In the genomic region with DNA sequence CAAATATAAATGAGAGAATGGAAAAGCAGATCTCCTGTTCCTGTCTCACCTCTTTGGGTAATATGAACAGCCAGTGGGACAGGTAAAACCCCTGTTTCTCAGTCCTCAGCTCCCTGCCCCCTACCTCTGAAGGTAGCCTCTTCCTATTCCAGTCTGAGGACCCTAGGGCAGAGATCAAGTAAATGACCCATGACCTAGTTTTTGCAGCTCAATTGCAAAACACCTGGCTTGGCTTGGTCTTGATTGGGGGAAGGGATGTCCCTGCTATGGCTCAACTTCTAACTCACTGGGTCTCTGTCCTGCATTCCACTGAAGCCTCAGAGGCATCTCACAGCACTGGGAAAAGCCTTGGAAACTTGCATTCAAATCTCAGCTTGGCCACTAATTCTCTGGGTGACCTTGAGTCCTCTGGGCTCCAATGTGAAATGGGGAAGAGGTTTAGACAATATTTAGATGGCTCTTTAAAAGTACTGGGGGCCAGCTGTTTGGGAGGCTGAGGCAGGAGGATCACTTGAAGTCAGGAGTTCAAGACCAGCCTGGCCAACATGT, we compare ENCODE assay signal across 1 cellular context.
TF ChIP-seq lines count a peak whose summit lies in the region.

No MANE protein-coding gene starts in this region.

TF ChIP-seq in HepG2, 621 proteins besides CTCF, POLR2A, EP300 and RAD21 (continued from another document and continues in another):
- TF ChIP-seq ZNF24 (IDR thresholded peaks at IDR 0.05) (no peak), ZNF446 (CRISPR knock-in tag; IDR thresholded peaks at IDR 0.05) (no peak), HDAC2 (CRISPR knock-in tag; IDR thresholded peaks at IDR 0.05) (peak; percentile 77; the same call in 1 of the 2 replicates), ZNF556 (CRISPR knock-in tag; IDR thresholded peaks at IDR 0.05; ENCODE audit: borderline replicate concordance) (peak; percentile 77; the same call in 1 of the 2 replicates), SALL1 (CRISPR knock-in tag; IDR thresholded peaks at IDR 0.05) (peak; percentile 84), BCL6 (CRISPR knock-in tag; IDR thresholded peaks at IDR 0.05) (peak; percentile 85), SATB2 (CRISPR knock-in tag; IDR thresholded peaks at IDR 0.05) (no peak), ZNF577 (CRISPR knock-in tag; IDR thresholded peaks at IDR 0.05; ENCODE audit: borderline replicate concordance, low read depth) (no peak), ZNF781 (CRISPR knock-in tag; IDR thresholded peaks at IDR 0.05; ENCODE audit: borderline replicate concordance, not compliant biosample characterization) (no peak), HOXA3 (CRISPR knock-in tag; IDR thresholded peaks at IDR 0.05) (peak; percentile 73), ZBTB1 (CRISPR knock-in tag; IDR thresholded peaks at IDR 0.05; ENCODE audit: borderline replicate concordance) (no peak), MED1 (CRISPR knock-in tag; IDR thresholded peaks at IDR 0.05) (peak; percentile 89), RELA (CRISPR knock-in tag; IDR thresholded peaks at IDR 0.05) (no peak), FOXP1 (IDR thresholded peaks at IDR 0.05) (no peak), FOXP1 (CRISPR knock-in tag; IDR thresholded peaks at IDR 0.05) (0 out of 2 replicates have a peak, but pooled peaks have one; percentile 35), ZNF543 (CRISPR knock-in tag; IDR thresholded peaks at IDR 0.05) (no peak), XRCC5 (optimal IDR thresholded peaks at IDR 0.05; ENCODE audit: low read length) (no peak), REPIN1 (CRISPR knock-in tag; IDR thresholded peaks at IDR 0.05; ENCODE audit: borderline replicate concordance, low read depth) (no peak), KDM2A (CRISPR knock-in tag; IDR thresholded peaks at IDR 0.05; ENCODE audit: borderline replicate concordance, low read depth) (no peak), SMC3 (IDR thresholded peaks at IDR 0.05; ENCODE audit: low read length) (peak; percentile 20), ELF1 (CRISPR knock-in tag; IDR thresholded peaks at IDR 0.05) (peak; percentile 49), ZNF709 (CRISPR knock-in tag; IDR thresholded peaks at IDR 0.05) (no peak), HOXA5 (CRISPR knock-in tag; IDR thresholded peaks at IDR 0.05) (no peak), THAP11 (CRISPR knock-in tag; IDR thresholded peaks at IDR 0.05) (peak; percentile 64), JUNB (CRISPR knock-in tag; IDR thresholded peaks at IDR 0.05; ENCODE audit: borderline replicate concordance) (no peak), CEBPB (IDR thresholded peaks at IDR 0.05; ENCODE audit: borderline replicate concordance, low read depth, low read length) (peak; percentile 97), SMAD9 (CRISPR knock-in tag; IDR thresholded peaks at IDR 0.05) (no peak)
- TF ChIP-seq, protein P1, sequence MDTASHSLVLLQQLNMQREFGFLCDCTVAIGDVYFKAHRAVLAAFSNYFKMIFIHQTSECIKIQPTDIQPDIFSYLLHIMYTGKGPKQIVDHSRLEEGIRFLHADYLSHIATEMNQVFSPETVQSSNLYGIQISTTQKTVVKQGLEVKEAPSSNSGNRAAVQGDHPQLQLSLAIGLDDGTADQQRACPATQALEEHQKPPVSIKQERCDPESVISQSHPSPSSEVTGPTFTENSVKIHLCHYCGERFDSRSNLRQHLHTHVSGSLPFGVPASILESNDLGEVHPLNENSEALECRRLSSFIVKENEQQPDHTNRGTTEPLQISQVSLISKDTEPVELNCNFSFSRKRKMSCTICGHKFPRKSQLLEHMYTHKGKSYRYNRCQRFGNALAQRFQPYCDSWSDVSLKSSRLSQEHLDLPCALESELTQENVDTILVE (CRISPR knock-in tag; IDR thresholded peaks at IDR 0.05): no peak; the same call in 1 of the 2 replicates
- TF ChIP-seq, protein P2, sequence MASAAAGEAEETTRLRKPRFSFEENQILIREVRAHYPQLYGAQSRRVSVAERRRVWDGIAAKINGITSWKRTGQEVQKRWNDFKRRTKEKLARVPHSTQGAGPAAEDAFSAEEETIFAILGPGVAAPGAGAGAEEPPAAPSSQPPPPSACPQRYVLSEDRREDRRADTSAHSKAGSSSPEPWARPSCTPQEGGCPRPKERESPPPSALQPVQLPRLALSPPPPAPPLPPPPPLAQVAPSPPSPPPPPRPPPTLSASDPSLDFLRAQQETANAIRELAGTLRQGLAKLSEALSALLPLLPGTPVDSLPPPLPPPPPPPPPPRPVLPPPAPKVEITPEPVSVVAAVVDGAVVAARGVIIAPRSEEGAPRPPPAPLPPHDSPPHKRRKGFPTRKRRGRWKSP (CRISPR knock-in tag; IDR thresholded peaks at IDR 0.05): no peak
- TF ChIP-seq, protein P3, sequence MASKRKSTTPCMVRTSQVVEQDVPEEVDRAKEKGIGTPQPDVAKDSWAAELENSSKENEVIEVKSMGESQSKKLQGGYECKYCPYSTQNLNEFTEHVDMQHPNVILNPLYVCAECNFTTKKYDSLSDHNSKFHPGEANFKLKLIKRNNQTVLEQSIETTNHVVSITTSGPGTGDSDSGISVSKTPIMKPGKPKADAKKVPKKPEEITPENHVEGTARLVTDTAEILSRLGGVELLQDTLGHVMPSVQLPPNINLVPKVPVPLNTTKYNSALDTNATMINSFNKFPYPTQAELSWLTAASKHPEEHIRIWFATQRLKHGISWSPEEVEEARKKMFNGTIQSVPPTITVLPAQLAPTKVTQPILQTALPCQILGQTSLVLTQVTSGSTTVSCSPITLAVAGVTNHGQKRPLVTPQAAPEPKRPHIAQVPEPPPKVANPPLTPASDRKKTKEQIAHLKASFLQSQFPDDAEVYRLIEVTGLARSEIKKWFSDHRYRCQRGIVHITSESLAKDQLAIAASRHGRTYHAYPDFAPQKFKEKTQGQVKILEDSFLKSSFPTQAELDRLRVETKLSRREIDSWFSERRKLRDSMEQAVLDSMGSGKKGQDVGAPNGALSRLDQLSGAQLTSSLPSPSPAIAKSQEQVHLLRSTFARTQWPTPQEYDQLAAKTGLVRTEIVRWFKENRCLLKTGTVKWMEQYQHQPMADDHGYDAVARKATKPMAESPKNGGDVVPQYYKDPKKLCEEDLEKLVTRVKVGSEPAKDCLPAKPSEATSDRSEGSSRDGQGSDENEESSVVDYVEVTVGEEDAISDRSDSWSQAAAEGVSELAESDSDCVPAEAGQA (IDR thresholded peaks at IDR 0.05; ENCODE audit: low read depth): no peak
- TF ChIP-seq, protein P3 (CRISPR knock-in tag; IDR thresholded peaks at IDR 0.05; ENCODE audit: borderline replicate concordance): no peak
- TF ChIP-seq, protein P4, sequence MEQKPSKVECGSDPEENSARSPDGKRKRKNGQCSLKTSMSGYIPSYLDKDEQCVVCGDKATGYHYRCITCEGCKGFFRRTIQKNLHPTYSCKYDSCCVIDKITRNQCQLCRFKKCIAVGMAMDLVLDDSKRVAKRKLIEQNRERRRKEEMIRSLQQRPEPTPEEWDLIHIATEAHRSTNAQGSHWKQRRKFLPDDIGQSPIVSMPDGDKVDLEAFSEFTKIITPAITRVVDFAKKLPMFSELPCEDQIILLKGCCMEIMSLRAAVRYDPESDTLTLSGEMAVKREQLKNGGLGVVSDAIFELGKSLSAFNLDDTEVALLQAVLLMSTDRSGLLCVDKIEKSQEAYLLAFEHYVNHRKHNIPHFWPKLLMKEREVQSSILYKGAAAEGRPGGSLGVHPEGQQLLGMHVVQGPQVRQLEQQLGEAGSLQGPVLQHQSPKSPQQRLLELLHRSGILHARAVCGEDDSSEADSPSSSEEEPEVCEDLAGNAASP (CRISPR knock-in tag; IDR thresholded peaks at IDR 0.05; ENCODE audit: borderline replicate concordance): peak; percentile 55; the same call in 1 of the 2 replicates
- TF ChIP-seq, protein P5, sequence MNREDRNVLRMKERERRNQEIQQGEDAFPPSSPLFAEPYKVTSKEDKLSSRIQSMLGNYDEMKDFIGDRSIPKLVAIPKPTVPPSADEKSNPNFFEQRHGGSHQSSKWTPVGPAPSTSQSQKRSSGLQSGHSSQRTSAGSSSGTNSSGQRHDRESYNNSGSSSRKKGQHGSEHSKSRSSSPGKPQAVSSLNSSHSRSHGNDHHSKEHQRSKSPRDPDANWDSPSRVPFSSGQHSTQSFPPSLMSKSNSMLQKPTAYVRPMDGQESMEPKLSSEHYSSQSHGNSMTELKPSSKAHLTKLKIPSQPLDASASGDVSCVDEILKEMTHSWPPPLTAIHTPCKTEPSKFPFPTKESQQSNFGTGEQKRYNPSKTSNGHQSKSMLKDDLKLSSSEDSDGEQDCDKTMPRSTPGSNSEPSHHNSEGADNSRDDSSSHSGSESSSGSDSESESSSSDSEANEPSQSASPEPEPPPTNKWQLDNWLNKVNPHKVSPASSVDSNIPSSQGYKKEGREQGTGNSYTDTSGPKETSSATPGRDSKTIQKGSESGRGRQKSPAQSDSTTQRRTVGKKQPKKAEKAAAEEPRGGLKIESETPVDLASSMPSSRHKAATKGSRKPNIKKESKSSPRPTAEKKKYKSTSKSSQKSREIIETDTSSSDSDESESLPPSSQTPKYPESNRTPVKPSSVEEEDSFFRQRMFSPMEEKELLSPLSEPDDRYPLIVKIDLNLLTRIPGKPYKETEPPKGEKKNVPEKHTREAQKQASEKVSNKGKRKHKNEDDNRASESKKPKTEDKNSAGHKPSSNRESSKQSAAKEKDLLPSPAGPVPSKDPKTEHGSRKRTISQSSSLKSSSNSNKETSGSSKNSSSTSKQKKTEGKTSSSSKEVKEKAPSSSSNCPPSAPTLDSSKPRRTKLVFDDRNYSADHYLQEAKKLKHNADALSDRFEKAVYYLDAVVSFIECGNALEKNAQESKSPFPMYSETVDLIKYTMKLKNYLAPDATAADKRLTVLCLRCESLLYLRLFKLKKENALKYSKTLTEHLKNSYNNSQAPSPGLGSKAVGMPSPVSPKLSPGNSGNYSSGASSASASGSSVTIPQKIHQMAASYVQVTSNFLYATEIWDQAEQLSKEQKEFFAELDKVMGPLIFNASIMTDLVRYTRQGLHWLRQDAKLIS (CRISPR knock-in tag; IDR thresholded peaks at IDR 0.05): no peak
- TF ChIP-seq, protein P6, sequence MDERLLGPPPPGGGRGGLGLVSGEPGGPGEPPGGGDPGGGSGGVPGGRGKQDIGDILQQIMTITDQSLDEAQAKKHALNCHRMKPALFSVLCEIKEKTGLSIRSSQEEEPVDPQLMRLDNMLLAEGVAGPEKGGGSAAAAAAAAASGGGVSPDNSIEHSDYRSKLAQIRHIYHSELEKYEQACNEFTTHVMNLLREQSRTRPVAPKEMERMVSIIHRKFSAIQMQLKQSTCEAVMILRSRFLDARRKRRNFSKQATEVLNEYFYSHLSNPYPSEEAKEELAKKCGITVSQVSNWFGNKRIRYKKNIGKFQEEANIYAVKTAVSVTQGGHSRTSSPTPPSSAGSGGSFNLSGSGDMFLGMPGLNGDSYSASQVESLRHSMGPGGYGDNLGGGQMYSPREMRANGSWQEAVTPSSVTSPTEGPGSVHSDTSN (CRISPR knock-in tag; IDR thresholded peaks at IDR 0.05): no peak
- TF ChIP-seq, protein P7, sequence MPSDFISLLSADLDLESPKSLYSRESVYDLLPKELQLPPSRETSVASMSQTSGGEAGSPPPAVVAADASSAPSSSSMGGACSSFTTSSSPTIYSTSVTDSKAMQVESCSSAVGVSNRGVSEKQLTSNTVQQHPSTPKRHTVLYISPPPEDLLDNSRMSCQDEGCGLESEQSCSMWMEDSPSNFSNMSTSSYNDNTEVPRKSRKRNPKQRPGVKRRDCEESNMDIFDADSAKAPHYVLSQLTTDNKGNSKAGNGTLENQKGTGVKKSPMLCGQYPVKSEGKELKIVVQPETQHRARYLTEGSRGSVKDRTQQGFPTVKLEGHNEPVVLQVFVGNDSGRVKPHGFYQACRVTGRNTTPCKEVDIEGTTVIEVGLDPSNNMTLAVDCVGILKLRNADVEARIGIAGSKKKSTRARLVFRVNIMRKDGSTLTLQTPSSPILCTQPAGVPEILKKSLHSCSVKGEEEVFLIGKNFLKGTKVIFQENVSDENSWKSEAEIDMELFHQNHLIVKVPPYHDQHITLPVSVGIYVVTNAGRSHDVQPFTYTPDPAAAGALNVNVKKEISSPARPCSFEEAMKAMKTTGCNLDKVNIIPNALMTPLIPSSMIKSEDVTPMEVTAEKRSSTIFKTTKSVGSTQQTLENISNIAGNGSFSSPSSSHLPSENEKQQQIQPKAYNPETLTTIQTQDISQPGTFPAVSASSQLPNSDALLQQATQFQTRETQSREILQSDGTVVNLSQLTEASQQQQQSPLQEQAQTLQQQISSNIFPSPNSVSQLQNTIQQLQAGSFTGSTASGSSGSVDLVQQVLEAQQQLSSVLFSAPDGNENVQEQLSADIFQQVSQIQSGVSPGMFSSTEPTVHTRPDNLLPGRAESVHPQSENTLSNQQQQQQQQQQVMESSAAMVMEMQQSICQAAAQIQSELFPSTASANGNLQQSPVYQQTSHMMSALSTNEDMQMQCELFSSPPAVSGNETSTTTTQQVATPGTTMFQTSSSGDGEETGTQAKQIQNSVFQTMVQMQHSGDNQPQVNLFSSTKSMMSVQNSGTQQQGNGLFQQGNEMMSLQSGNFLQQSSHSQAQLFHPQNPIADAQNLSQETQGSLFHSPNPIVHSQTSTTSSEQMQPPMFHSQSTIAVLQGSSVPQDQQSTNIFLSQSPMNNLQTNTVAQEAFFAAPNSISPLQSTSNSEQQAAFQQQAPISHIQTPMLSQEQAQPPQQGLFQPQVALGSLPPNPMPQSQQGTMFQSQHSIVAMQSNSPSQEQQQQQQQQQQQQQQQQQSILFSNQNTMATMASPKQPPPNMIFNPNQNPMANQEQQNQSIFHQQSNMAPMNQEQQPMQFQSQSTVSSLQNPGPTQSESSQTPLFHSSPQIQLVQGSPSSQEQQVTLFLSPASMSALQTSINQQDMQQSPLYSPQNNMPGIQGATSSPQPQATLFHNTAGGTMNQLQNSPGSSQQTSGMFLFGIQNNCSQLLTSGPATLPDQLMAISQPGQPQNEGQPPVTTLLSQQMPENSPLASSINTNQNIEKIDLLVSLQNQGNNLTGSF (CRISPR knock-in tag; IDR thresholded peaks at IDR 0.05): no peak
- TF ChIP-seq, protein P8, sequence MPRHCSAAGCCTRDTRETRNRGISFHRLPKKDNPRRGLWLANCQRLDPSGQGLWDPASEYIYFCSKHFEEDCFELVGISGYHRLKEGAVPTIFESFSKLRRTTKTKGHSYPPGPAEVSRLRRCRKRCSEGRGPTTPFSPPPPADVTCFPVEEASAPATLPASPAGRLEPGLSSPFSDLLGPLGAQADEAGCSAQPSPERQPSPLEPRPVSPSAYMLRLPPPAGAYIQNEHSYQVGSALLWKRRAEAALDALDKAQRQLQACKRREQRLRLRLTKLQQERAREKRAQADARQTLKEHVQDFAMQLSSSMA (CRISPR knock-in tag; IDR thresholded peaks at IDR 0.05): no peak
